ENCODE assay signal across 10 cellular contexts in genomic region chr20:38723069-38723981, GRCh38. TPM values are rescaled to one million over a fixed set of nuclear protein-coding genes. Genes with fewer than 3 reads are reported as not detected.
DNase-seq lines count a peak whose midpoint lies in the region; FAIRE-seq and TF ChIP-seq lines count a peak whose summit lies in the region.
"Had no signal": no experiment of that assay in that cellular context is flagged by ENCODE, and none has a peak within 500 bp of the region (broad histone marks: within the 10 kb centered on the region; RNA-seq: fewer than 3 reads in every experiment).

No MANE protein-coding gene starts in this region.

- CTCF ChIA-PET in mammary epithelial cell (lab: Charles Lee; ENCODE audit: low non-redundant PET): no interaction called here

- H4K20me1 ChIP-seq in mammary epithelial cell (ENCODE audit: insufficient read depth, low read length): no peaks in the 10 kb centered on the region
- H4K20me1 ChIP-seq in neural progenitor cell (ENCODE audit: low read depth): peaks cover 61% of the 10 kb centered on the region

- H3K9me3 ChIP-seq in mammary epithelial cell (replicated peaks; ENCODE audit: insufficient read depth, low read length) (no peaks in the 10 kb centered on the region), neural progenitor cell (ENCODE audit: low read depth) (no peaks in the 10 kb centered on the region)

- no peak for FAIRE-seq in RCC 7860 (lab: Jason Lieb, UNC)

- DNase-seq in NCI-H2171 treated with DMSO at 0.1 percent for 48 hours (lab: John Stamatoyannopoulos, UW) (peak; percentile 14), NCI-H2171 (lab: John Stamatoyannopoulos, UW) (no peak), MV-4-11 (lab: John Stamatoyannopoulos, UW) (peak; percentile 76), mammary epithelial cell (peak; percentile 41), neural progenitor cell (ENCODE audit: low spot score) (peak; percentile 57), NCI-H345 treated with DMSO at 0.1 percent for 48 hours (lab: John Stamatoyannopoulos, UW; ENCODE audit: unreplicated experiment) (no peak), RCC 7860 (ENCODE audit: low spot score) (no peak), cerebellar nuclear complex (lab: John Stamatoyannopoulos, UW) (no peak)
- DNase-seq: substantia nigra had no signal

- peaks cover 2% of the 10 kb centered on the region for H3K9me3 Mint-ChIP-seq in neural progenitor cell

- intact Hi-C loops in mammary epithelial cell (cut with micrococcal nuclease): no loop called here

- no TSS peak for BruUV-seq in mammary epithelial cell (replicated peaks; lab: Mats Ljungman, UMichigan)

- H3K27ac Mint-ChIP-seq in neural progenitor cell: no peak overlapping the region

- 3% methylated on average over 40 of the region's 65 CpGs for WGBS in mammary epithelial cell (ENCODE audit: low coverage, missing lambda C conversion rate)

- TF ChIP-seq CTCF in mammary epithelial cell (conservative IDR thresholded peaks at IDR 0.05 in 1 of 2, IDR thresholded peaks at IDR 0.05 in 1 of 2; ENCODE audit: extremely low read depth in 1 of 2, insufficient read depth in 1 of 2, low read depth in 1 of 2, low read length in 2 of 2) (no peak), neural progenitor cell (IDR thresholded peaks at IDR 0.05) (no peak)

- H3K4me1 Mint-ChIP-seq in neural progenitor cell: peaks cover 37% of the 10 kb centered on the region

- H3K27ac ChIP-seq in mammary epithelial cell (ENCODE audit: insufficient read depth, low read depth, low read length) (no peak overlapping the region), neural progenitor cell (no peak overlapping the region)
- H3K27ac ChIP-seq: foreskin keratinocyte had no signal

- H3K4me2 ChIP-seq in mammary epithelial cell (ENCODE audit: insufficient read depth, low read depth, low read length): peak overlapping the region; percentile 15
- peak overlapping the region; percentile 79 for H3K4me2 ChIP-seq in neural progenitor cell

- H3K27me3 ChIP-seq in mammary epithelial cell (ENCODE audit: insufficient read depth, low read length) (peaks cover 74% of the 10 kb centered on the region), neural progenitor cell (peaks cover 100% of the 10 kb centered on the region)

- no peak overlapping the region for H2AFZ ChIP-seq in mammary epithelial cell (ENCODE audit: low read depth, low read length)
- H2AFZ ChIP-seq in neural progenitor cell (replicated peaks): peak overlapping the region; percentile 91

- H3K4me3 ChIP-seq in mammary epithelial cell (replicated peaks in 1 of 3; ENCODE audit: insufficient read depth in 1 of 3, low read depth in 2 of 3, low read length in 3 of 3): peak overlapping the region in 1 of 3 experiments; percentile 6
- H3K4me3 ChIP-seq in neural progenitor cell: peak overlapping the region; percentile 38

- peaks cover 92% of the 10 kb centered on the region for H3K27me3 Mint-ChIP-seq in neural progenitor cell (ENCODE audit: insufficient read depth, low read depth)

- no peaks in the 10 kb centered on the region for H3K79me2 ChIP-seq in mammary epithelial cell (ENCODE audit: insufficient read depth, low read length)
- H3K79me2 ChIP-seq in neural progenitor cell (ENCODE audit: low read depth): no peaks in the 10 kb centered on the region

- H3K9ac ChIP-seq in mammary epithelial cell (ENCODE audit: insufficient read depth, low read length) (no peak overlapping the region), neural progenitor cell (no peak overlapping the region)

- peaks cover 22% of the 10 kb centered on the region for H3F3A ChIP-seq in neural progenitor cell (ENCODE audit: low read depth)

- no peaks in the 10 kb centered on the region for H3K36me3 Mint-ChIP-seq in neural progenitor cell

- dilution Hi-C loops in mammary epithelial cell (cut with HindIII; ENCODE audit: low sequenced_read_pairs): no loop called here

- in situ Hi-C loops in mammary epithelial cell (cut with MboI; ENCODE audit: low sequenced_read_pairs in 2 of 2): no loop called here

- peaks cover 4% of the 10 kb centered on the region for H3K4me1 ChIP-seq in mammary epithelial cell (ENCODE audit: insufficient read depth, low read length)
- peaks cover 27% of the 10 kb centered on the region for H3K4me1 ChIP-seq in neural progenitor cell
- H3K4me1 ChIP-seq: foreskin keratinocyte had no signal

- H3K36me3 ChIP-seq in mammary epithelial cell (ENCODE audit: insufficient read depth, low read length) (no peaks in the 10 kb centered on the region), neural progenitor cell (no peaks in the 10 kb centered on the region)

- peak overlapping the region; percentile 64 for H3K4me3 Mint-ChIP-seq in neural progenitor cell

RNA-seq across cellular contexts. Expression of gene SLC32A1, which starts 1.0 kb away (rescaled TPM):
- total RNA-seq in mammary epithelial cell (not detected), neural progenitor cell (ENCODE audit: low replicate concordance) (0.04 and 0.37 TPM in 2 replicates)
- not detected for polyA plus RNA-seq in mammary epithelial cell
- not detected for polyA minus RNA-seq in mammary epithelial cell
- total RNA-seq: foreskin keratinocyte had no signal
- polyA plus RNA-seq: foreskin keratinocyte had no signal

RNA-seq across cellular contexts. Expression of gene ACTR5, which starts 24.9 kb away (rescaled TPM):
- total RNA-seq in mammary epithelial cell (1 to 10 TPM; 6.5 to 6.8 TPM), neural progenitor cell (ENCODE audit: low replicate concordance) (9.2 and 14.9 TPM in 2 replicates)
- 7.9 TPM for polyA plus RNA-seq in mammary epithelial cell
- polyA minus RNA-seq in mammary epithelial cell: 3.0 TPM

Comparison
In these comparisons a context has a peak if more than half of its experiments do, and no peak if none do; other contexts are left out.
1. DNase-seq: peak in NCI-H2171 treated with DMSO at 0.1 percent for 48 hours (single experiment), MV-4-11 (single experiment), mammary epithelial cell (single experiment) and neural progenitor cell (single experiment); none in NCI-H2171 (single experiment), NCI-H345 treated with DMSO at 0.1 percent for 48 hours (single experiment), RCC 7860 (single experiment) and cerebellar nuclear complex (0 of 2).